Comparison of ENCODE assay signal across 21 cellular contexts in genomic region chr5:57780959-57781325, GRCh38.
A peak's percentile ranks its signal among the peaks of the same experiment; 100 is the strongest.
DNase-seq lines count a peak whose midpoint lies in the region; ATAC-seq, FAIRE-seq and TF ChIP-seq lines count a peak whose summit lies in the region.
"Had no signal": no experiment of that assay in that cellular context is flagged by ENCODE, and none has a peak within 500 bp of the region (broad histone marks: within the 10 kb centered on the region; RNA-seq: fewer than 3 reads in every experiment).

No MANE protein-coding gene starts in this region.

- TF ChIP-seq CTCF in HepG2 (CRISPR knock-in tag; IDR thresholded peaks at IDR 0.05): no peak
- no peak for TF ChIP-seq CTCF in right lobe of liver (IDR thresholded peaks at IDR 0.05)
- TF ChIP-seq CTCF in dorsolateral prefrontal cortex (IDR thresholded peaks at IDR 0.05 in 54 of 56, conservative IDR thresholded peaks at IDR 0.05 in 2 of 56; ENCODE audit: low read depth in 1 of 56, partially characterized antibody in 56 of 56): no peak

- H4K20me1 ChIP-seq in HepG2 (ENCODE audit: insufficient read depth, low read length): no peaks in the 10 kb centered on the region

- no peak overlapping the region for H2BK120ac ChIP-seq in neuronal stem cell (ENCODE audit: low read depth, low read length)

- 35% methylated on average over 5 of the region's 5 CpGs for WGBS in HepG2 (ENCODE audit: low lambda C conversion rate)
- 93% methylated on average over 5 of the region's 5 CpGs for WGBS in right lobe of liver (ENCODE audit: insufficient coverage, low coverage, low lambda C conversion rate, missing lambda C conversion rate)
- WGBS in neuronal stem cell (ENCODE audit: extremely low coverage in 2 of 2, insufficient read length in 2 of 2, insufficient replicate concordance in 1 of 2), 2 donors: no CpG with 5 or more reads among the region's 5 CpGs

- no peak overlapping the region for H2AK5ac ChIP-seq in neuronal stem cell (ENCODE audit: low read depth, low read length)

- TF ChIP-seq EP300 in HepG2 (IDR thresholded peaks at IDR 0.05; ENCODE audit: low read depth in 2 of 2, low read length in 2 of 2): no peak
- TF ChIP-seq EP300 in HepG2 (CRISPR knock-in tag; IDR thresholded peaks at IDR 0.05; ENCODE audit: borderline replicate concordance): no peak

- H3K36me3 ChIP-seq in HepG2 (replicated peaks in 1 of 2; ENCODE audit: control insufficient read depth in 1 of 2, insufficient read depth in 2 of 2, low read length in 2 of 2): no peaks in the 10 kb centered on the region
- H3K36me3 ChIP-seq in right lobe of liver: no peaks in the 10 kb centered on the region
- H3K36me3 ChIP-seq in neuronal stem cell (replicated peaks in 1 of 2; ENCODE audit: control insufficient read depth in 2 of 2, insufficient read depth in 2 of 2, low read length in 2 of 2): no peaks in the 10 kb centered on the region

- H2AFZ ChIP-seq in HepG2 (ENCODE audit: low read length) (no peak overlapping the region), neuronal stem cell (ENCODE audit: low read length) (no peak overlapping the region)
- H2AFZ ChIP-seq: GM23338 had no signal

- no peak overlapping the region for H3K4me3 Mint-ChIP-seq in activated T-helper 17 cell treated with anti-CD3 and anti-CD28 coated beads, Interleukin-2, amount 50 U/mL, for 72 hours
- H3K4me3 Mint-ChIP-seq: GM23338, H9, HFFc6 had no signal

- H3K14ac ChIP-seq in neuronal stem cell (ENCODE audit: low read length): no peak overlapping the region

- H3K9ac ChIP-seq in HepG2 (ENCODE audit: insufficient read depth, low read depth, low read length): no peak overlapping the region
- H3K9ac ChIP-seq in neuronal stem cell (ENCODE audit: low read depth, low read length, poor library complexity): no peak overlapping the region
- H3K9ac ChIP-seq: SK-N-SH had no signal

- no peak overlapping the region for H3K4ac ChIP-seq in neuronal stem cell (ENCODE audit: low read length)

- FAIRE-seq in HepG2 (lab: Jason Lieb, UNC): no peak
- FAIRE-seq: GM12892 had no signal

- CTCF ChIA-PET in HepG2 (lab: Yijun Ruan, JAX; ENCODE audit: low intra/inter-chr PET ratio, low total read pairs): no interaction called here

- TF ChIP-seq POLR2A in HepG2 (IDR thresholded peaks at IDR 0.05; ENCODE audit: insufficient read depth in 1 of 2, low read depth in 2 of 2, low read length in 2 of 2): no peak
- no peak for TF ChIP-seq POLR2A in right lobe of liver (IDR thresholded peaks at IDR 0.05)

- ATAC-seq in HepG2 (no peak), right lobe of liver (no peak), GM18907 (IDR thresholded peaks at IDR 0.05; ENCODE audit: unreplicated experiment) (no peak)
- ATAC-seq in activated T-helper 17 cell treated with anti-CD3 and anti-CD28 coated beads, Interleukin-2, amount 50 U/mL, for 72 hours (replicated peaks): no peak

- no peaks in the 10 kb centered on the region for H3K36me3 Mint-ChIP-seq in activated T-helper 17 cell treated with anti-CD3 and anti-CD28 coated beads, Interleukin-2, amount 50 U/mL, for 72 hours (ENCODE audit: low read depth)

- H3K4me1 Mint-ChIP-seq in activated T-helper 17 cell treated with anti-CD3 and anti-CD28 coated beads, Interleukin-2, amount 50 U/mL, for 72 hours: no peaks in the 10 kb centered on the region

- H3K23ac ChIP-seq in neuronal stem cell (ENCODE audit: low read depth, low read length, poor library complexity): no peak overlapping the region

- H2BK15ac ChIP-seq in neuronal stem cell (ENCODE audit: low read length): no peak overlapping the region

- no TSS peak for BruUV-seq in HepG2 (replicated peaks; lab: Mats Ljungman, UMichigan)

- intact Hi-C loops in HepG2 (cut with micrococcal nuclease; ENCODE audit: unreplicated experiment): no loop called here
- intact Hi-C loops in right lobe of liver (cut with DNase I): loop anchor here in 1 of 2 donors (10.0 kb wide), 1 partner anchor 674 kb away; no protein-coding TSS in a partner anchor
- intact Hi-C loops in dorsolateral prefrontal cortex (cut with DNase I): loop anchor here in 1 of 2 donors (5.0 kb wide), 1 partner anchor 284 kb away; no protein-coding TSS in a partner anchor

- H3K27me3 ChIP-seq in HepG2 (ENCODE audit: control insufficient read depth in 1 of 2, insufficient read depth in 2 of 2, low read length in 2 of 2) (no peaks in the 10 kb centered on the region), right lobe of liver (no peaks in the 10 kb centered on the region), dorsolateral prefrontal cortex (no peaks in the 10 kb centered on the region), neuronal stem cell (ENCODE audit: control insufficient read depth in 3 of 3, insufficient read depth in 3 of 3, low read depth in 1 of 3, low read length in 3 of 3) (no peaks in the 10 kb centered on the region)

- no peak overlapping the region for H3K27ac Mint-ChIP-seq in activated T-helper 17 cell treated with anti-CD3 and anti-CD28 coated beads, Interleukin-2, amount 50 U/mL, for 72 hours
- H3K27ac Mint-ChIP-seq: H9, HFFc6 had no signal

- no peak for DNase-seq in HepG2 (ENCODE audit: low spot score)
- DNase-seq in right lobe of liver: no peak
- DNase-seq in dorsolateral prefrontal cortex: peak in 1 of 10 donors; percentile 18
- no peak for DNase-seq in neuronal stem cell (ENCODE audit: low spot score)
- no peak for DNase-seq in GF-D8 (lab: John Stamatoyannopoulos, UW)
- DNase-seq: Calu3; DMS79 treated with DMSO at 0.1 percent for 48 hours; HFFc6; KG1; MM.1S; NCI-H2029; NCI-H446; NCI-H524 treated with DMSO at 0.1 percent for 48 hours; NCI-H82; NK-92 treated with Interleukin-12 subunit alpha and Interleukin-12 subunit beta, amount 100 ng/mL, for 24 hours; SK-N-SH had no signal

- H3K9me3 Mint-ChIP-seq in activated T-helper 17 cell treated with anti-CD3 and anti-CD28 coated beads, Interleukin-2, amount 50 U/mL, for 72 hours: no peaks in the 10 kb centered on the region
- H3K9me3 Mint-ChIP-seq: GM23338, H9, HFFc6 had no signal

- no peak overlapping the region for H3K27ac ChIP-seq in HepG2 (ENCODE audit: extremely low read length, insufficient read depth, low read length)
- no peak overlapping the region for H3K27ac ChIP-seq in right lobe of liver
- H3K27ac ChIP-seq in dorsolateral prefrontal cortex: peak overlapping the region in 30 of 59 donors; percentile 10 to 84 (median 54)
- no peak overlapping the region for H3K27ac ChIP-seq in neuronal stem cell (replicated peaks; ENCODE audit: low read length)

- H3K9me3 ChIP-seq in HepG2 (ENCODE audit: low read length) (no peaks in the 10 kb centered on the region), right lobe of liver (no peaks in the 10 kb centered on the region), neuronal stem cell (replicated peaks in 1 of 2; ENCODE audit: control insufficient read depth in 2 of 2, insufficient read depth in 1 of 2, low read depth in 1 of 2, low read length in 2 of 2) (no peaks in the 10 kb centered on the region)
- H3K9me3 ChIP-seq: SK-N-SH had no signal

- H3K4me3 ChIP-seq in HepG2 (replicated peaks in 1 of 3; ENCODE audit: insufficient read depth in 1 of 3, low read depth in 2 of 3, low read length in 3 of 3) (no peak overlapping the region), right lobe of liver (no peak overlapping the region), dorsolateral prefrontal cortex (no peak overlapping the region), neuronal stem cell (ENCODE audit: low read length in 2 of 2) (no peak overlapping the region)
- H3K4me3 ChIP-seq: GM23338 had no signal

- H3K27me3 Mint-ChIP-seq in activated T-helper 17 cell treated with anti-CD3 and anti-CD28 coated beads, Interleukin-2, amount 50 U/mL, for 72 hours: peaks cover 19% of the 10 kb centered on the region

- H3K4me2 ChIP-seq in HepG2 (ENCODE audit: low read depth, low read length): no peak overlapping the region
- H3K4me2 ChIP-seq in neuronal stem cell (ENCODE audit: insufficient read depth, low read length, poor library complexity, severe bottlenecking): no peak overlapping the region
- H3K4me2 ChIP-seq: GM23338, SK-N-SH had no signal

- POLR2A ChIA-PET in HepG2 (lab: Yijun Ruan, JAX): no interaction called here

- H3K79me2 ChIP-seq in HepG2 (ENCODE audit: insufficient read depth, low read length): no peaks in the 10 kb centered on the region

- peaks cover 25% of the 10 kb centered on the region for H3K4me1 ChIP-seq in HepG2 (ENCODE audit: insufficient read depth, low read length)
- H3K4me1 ChIP-seq in right lobe of liver: peaks cover 0 to 18% (median 0%) of the 10 kb centered on the region in 4 donors
- peaks cover 4 to 6% of the 10 kb centered on the region in 2 donors for H3K4me1 ChIP-seq in neuronal stem cell (ENCODE audit: control insufficient read depth in 2 of 2, insufficient read depth in 1 of 2, low read depth in 1 of 2, low read length in 2 of 2)

- H3K79me1 ChIP-seq in neuronal stem cell (ENCODE audit: low read depth, low read length): no peaks in the 10 kb centered on the region

- no peak overlapping the region for H2BK5ac ChIP-seq in neuronal stem cell (ENCODE audit: low read length)

- H4K91ac ChIP-seq in neuronal stem cell (ENCODE audit: low read depth, low read length, poor library complexity): no peak overlapping the region

- H3K18ac ChIP-seq in neuronal stem cell (ENCODE audit: low read length): peak overlapping the region; percentile 25

- H2BK12ac ChIP-seq in neuronal stem cell (ENCODE audit: low read length): no peak overlapping the region

- no peak overlapping the region for H4K8ac ChIP-seq in neuronal stem cell (ENCODE audit: low read depth, low read length)

- no peak for TF ChIP-seq RAD21 in HepG2 (CRISPR knock-in tag; IDR thresholded peaks at IDR 0.05)

- in situ Hi-C loops in HepG2 (cut with HindIII; ENCODE audit: extremely low pct_ligation_motif_present, low pct_unique_long_range_greater_than_20kb): loop anchor here (5.0 kb wide), 1 partner anchor 681 kb away; the partner anchor contains the start of gene PLK2

TF ChIP-seq in HepG2, 621 proteins besides CTCF, POLR2A, EP300 and RAD21 (continues in another document):
- TF ChIP-seq CEBPB (IDR thresholded peaks at IDR 0.05; ENCODE audit: borderline replicate concordance, low read depth, low read length): peak; percentile 47; the same call in 1 of the 2 replicates

Comparison
In these comparisons a context has a peak if more than half of its experiments do, and no peak if none do; other contexts are left out.
1. H3K27ac ChIP-seq: peak in dorsolateral prefrontal cortex (30 of 59); none in HepG2 (single experiment), right lobe of liver (0 of 3) and neuronal stem cell (single experiment).